Comparison of ENCODE assay signal across 1 cellular context in genomic region chr1:99645699-99646531, GRCh38.
TF ChIP-seq lines count a peak whose summit lies in the region.

TSS of gene PALMD (plus strand) at chr1:99646113. CDS start at chr1:99646318, 205 bp downstream.

TF ChIP-seq in HepG2, 621 proteins besides CTCF, POLR2A, EP300 and RAD21 (continued from another document and continues in another):
- TF ChIP-seq CEBPZ (IDR thresholded peaks at IDR 0.05; ENCODE audit: low read length) (no peak), RFXANK (CRISPR knock-in tag; IDR thresholded peaks at IDR 0.05) (no peak), NCOA5 (CRISPR knock-in tag; IDR thresholded peaks at IDR 0.05) (no peak), ZNF276 (CRISPR knock-in tag; IDR thresholded peaks at IDR 0.05; ENCODE audit: low read depth) (no peak), PRDM4 (CRISPR knock-in tag; IDR thresholded peaks at IDR 0.05; ENCODE audit: borderline replicate concordance) (no peak), USF2 (IDR thresholded peaks at IDR 0.05; ENCODE audit: low read depth, low read length) (no peak), USF2 (CRISPR knock-in tag; IDR thresholded peaks at IDR 0.05; ENCODE audit: borderline replicate concordance) (no peak), MXD3 (CRISPR knock-in tag; IDR thresholded peaks at IDR 0.05) (no peak), PTBP1 (IDR thresholded peaks at IDR 0.05; ENCODE audit: low read depth, low read length, poor library complexity, severe bottlenecking) (no peak), CBX1 (IDR thresholded peaks at IDR 0.05; ENCODE audit: low read depth) (no peak), ZNF10 (CRISPR knock-in tag; IDR thresholded peaks at IDR 0.05; ENCODE audit: borderline replicate concordance, low read depth) (no peak), MTF1 (CRISPR knock-in tag; IDR thresholded peaks at IDR 0.05) (no peak), RARG (CRISPR knock-in tag; IDR thresholded peaks at IDR 0.05; ENCODE audit: low read depth) (no peak), ZBTB20 (CRISPR knock-in tag; IDR thresholded peaks at IDR 0.05; ENCODE audit: borderline replicate concordance, low read depth) (no peak), TFDP2 (CRISPR knock-in tag; IDR thresholded peaks at IDR 0.05) (no peak), SSRP1 (CRISPR knock-in tag; IDR thresholded peaks at IDR 0.05) (no peak), ASH2L (IDR thresholded peaks at IDR 0.05; ENCODE audit: insufficient read length, low read depth, low read length) (peak; percentile 49), HMG20A (CRISPR knock-in tag; IDR thresholded peaks at IDR 0.05; ENCODE audit: borderline replicate concordance) (no peak), HNRNPL (IDR thresholded peaks at IDR 0.05; ENCODE audit: low read depth, low read length) (no peak), TBP (CRISPR knock-in tag; IDR thresholded peaks at IDR 0.05) (no peak), ZBTB1 (CRISPR knock-in tag; IDR thresholded peaks at IDR 0.05; ENCODE audit: borderline replicate concordance) (no peak), IRF2 (CRISPR knock-in tag; IDR thresholded peaks at IDR 0.05) (peak; percentile 29; the same call in 1 of the 2 replicates), ZBTB37 (CRISPR knock-in tag; IDR thresholded peaks at IDR 0.05) (no peak), SATB2 (CRISPR knock-in tag; IDR thresholded peaks at IDR 0.05) (no peak), PLRG1 (conservative IDR thresholded peaks at IDR 0.05) (no peak), LCORL (IDR thresholded peaks at IDR 0.05) (no peak), LCORL (CRISPR knock-in tag; IDR thresholded peaks at IDR 0.05) (no peak), XRCC5 (optimal IDR thresholded peaks at IDR 0.05; ENCODE audit: low read length) (peak; percentile 48), ZNF460 (CRISPR knock-in tag; IDR thresholded peaks at IDR 0.05; ENCODE audit: borderline replicate concordance) (no peak), ZNF234 (CRISPR knock-in tag; conservative IDR thresholded peaks at IDR 0.05) (no peak), ZFP36L1 (CRISPR knock-in tag; IDR thresholded peaks at IDR 0.05) (no peak), ZNF569 (CRISPR knock-in tag; IDR thresholded peaks at IDR 0.05; ENCODE audit: borderline replicate concordance) (no peak), ZNF503 (CRISPR knock-in tag; IDR thresholded peaks at IDR 0.05) (no peak), JDP2 (CRISPR knock-in tag; IDR thresholded peaks at IDR 0.05; ENCODE audit: borderline replicate concordance) (no peak), TEAD2 (CRISPR knock-in tag; IDR thresholded peaks at IDR 0.05) (no peak), BRCA1 (CRISPR knock-in tag; IDR thresholded peaks at IDR 0.05) (0 out of 2 replicates have a peak, but pooled peaks have one; percentile 17), ZNF180 (CRISPR knock-in tag; IDR thresholded peaks at IDR 0.05; ENCODE audit: borderline replicate concordance, low read depth) (no peak), POLR2G (IDR thresholded peaks at IDR 0.05; ENCODE audit: low read depth, low read length) (peak; percentile 72), ZNF609 (CRISPR knock-in tag; IDR thresholded peaks at IDR 0.05; ENCODE audit: borderline replicate concordance) (no peak), GATAD1 (CRISPR knock-in tag; IDR thresholded peaks at IDR 0.05) (no peak; the same call in 1 of the 2 replicates), SMC3 (IDR thresholded peaks at IDR 0.05; ENCODE audit: low read length) (no peak)
